18 cellular contexts compared by ENCODE assay signal in the genomic region with DNA sequence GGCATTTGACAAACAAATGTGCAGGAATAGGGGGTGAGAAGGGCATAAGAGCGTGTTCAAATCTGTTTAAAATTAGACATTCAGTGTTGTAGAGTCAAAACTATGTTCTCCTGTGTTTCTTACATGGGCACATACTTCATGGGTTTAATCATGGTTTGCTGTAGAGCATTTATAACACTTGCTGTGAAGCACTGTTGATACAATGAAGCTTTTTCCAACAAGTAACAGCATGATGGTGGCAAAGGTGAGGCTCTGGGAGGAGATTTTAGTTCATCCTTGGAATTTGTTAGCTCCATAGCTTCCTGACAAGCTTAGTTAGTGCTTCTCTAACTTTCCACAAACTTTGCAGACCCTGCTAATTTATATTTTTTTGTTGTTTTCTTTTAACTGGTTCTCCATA.
DNase-seq lines count a peak whose midpoint lies in the region; ATAC-seq, FAIRE-seq and TF ChIP-seq lines count a peak whose summit lies in the region.
"Had no signal": no experiment of that assay in that cellular context is flagged by ENCODE, and none has a peak within 500 bp of the region (broad histone marks: within the 10 kb centered on the region; RNA-seq: fewer than 3 reads in every experiment).

No MANE protein-coding gene starts in this region.

- H3K4me3 ChIP-seq in Panc1 (ENCODE audit: low read depth in 2 of 2, low read length in 2 of 2) (no peak overlapping the region), bronchial epithelial cell (ENCODE audit: low read depth, low read length) (no peak overlapping the region)
- H3K4me3 ChIP-seq: A549 had no signal

- H3K9me3 ChIP-seq in Panc1 (ENCODE audit: control insufficient read depth, insufficient read depth, low read depth, low read length) = no peaks in the 10 kb centered on the region; the same call in 1 of the 2 replicates
- H3K9me3 ChIP-seq: A549, BE2C had no signal

- H3K4me3 Mint-ChIP-seq in osteocyte (ENCODE audit: unreplicated experiment) = no peak overlapping the region
- H3K4me3 Mint-ChIP-seq: CD4-positive, alpha-beta memory T cell; H9 had no signal

- H3K27ac Mint-ChIP-seq in osteocyte (ENCODE audit: unreplicated experiment) = peak overlapping the region; percentile 35
- H3K27ac Mint-ChIP-seq: CD4-positive, alpha-beta memory T cell; H9 had no signal

- ATAC-seq in Panc1 = no peak
- ATAC-seq in esophagus mucosa = peak; percentile 70
- no peak for ATAC-seq in GM18502 (IDR thresholded peaks at IDR 0.05; ENCODE audit: poor library complexity, unreplicated experiment)
- ATAC-seq: A549 had no signal

- peak; percentile 7 for FAIRE-seq in bronchial epithelial cell (lab: Jason Lieb, UNC)
- FAIRE-seq: A549, G401.6, GM12891, GM19239 had no signal

- H3K36me3 ChIP-seq in Panc1 (ENCODE audit: control insufficient read depth, insufficient read depth, low read length) (no peaks in the 10 kb centered on the region), bronchial epithelial cell (ENCODE audit: control insufficient read depth, insufficient read depth, low read length) (no peaks in the 10 kb centered on the region)
- H3K36me3 ChIP-seq: BE2C had no signal

- CTCF ChIA-PET in Panc1 (lab: Charles Lee) = interaction anchor here (0.6 to 0.7 kb wide), 2 partner anchors 91 to 392 kb away, joined by 3 to 4 read pairs; no protein-coding TSS in a partner anchor

- TF ChIP-seq CTCF in Panc1 (IDR thresholded peaks at IDR 0.05) = no peak
- no peak for TF ChIP-seq CTCF in bronchial epithelial cell (IDR thresholded peaks at IDR 0.05; ENCODE audit: insufficient read depth, low read length, severe bottlenecking)
- no peak for TF ChIP-seq CTCF in osteocyte (IDR thresholded peaks at IDR 0.05)

- POLR2A ChIA-PET in Panc1 (lab: Charles Lee) = no interaction called here

- no peak for DNase-seq in Panc1 (ENCODE audit: low read depth, low spot score)
- DNase-seq in bronchial epithelial cell (ENCODE audit: low read depth) = peak; percentile 91
- DNase-seq in osteocyte (ENCODE audit: extremely low spot score, unreplicated experiment) = no peak
- no peak for DNase-seq in NCI-H2029 treated with DMSO at 0.1 percent for 48 hours (lab: John Stamatoyannopoulos, UW)
- DNase-seq in stimulated activated CD4-positive, alpha-beta T cell treated with anti-CD3 and anti-CD28 coated beads, Interleukin-12 subunit alpha, Interleukin-12 subunit beta, amount 100 ng/mL, for 4 hours = no peak
- DNase-seq: BE2C; CD4-positive, alpha-beta memory T cell; DMS79; EL; GOT3; H9 had no signal

- intact Hi-C loops in Panc1 (cut with micrococcal nuclease; ENCODE audit: unreplicated experiment) = no loop called here

- H3K4me1 ChIP-seq in Panc1 (ENCODE audit: control insufficient read depth, insufficient read depth, low read length) = peaks cover 18% of the 10 kb centered on the region
- H3K4me1 ChIP-seq: BE2C had no signal

- H3K4me1 Mint-ChIP-seq in osteocyte (ENCODE audit: unreplicated experiment) = peaks cover 26% of the 10 kb centered on the region
- H3K4me1 Mint-ChIP-seq: CD4-positive, alpha-beta memory T cell had no signal

- H3K36me3 Mint-ChIP-seq in osteocyte (ENCODE audit: unreplicated experiment) = no peaks in the 10 kb centered on the region
- H3K36me3 Mint-ChIP-seq: CD4-positive, alpha-beta memory T cell had no signal

- in situ Hi-C loops in Panc1 (cut with HindIII; ENCODE audit: low pct_unique_long_range_greater_than_20kb, low sequenced_read_pairs) = no loop called here

- BruUV-seq in Panc1 (replicated peaks; lab: Mats Ljungman, UMichigan) = no TSS peak

- H3K9me3 Mint-ChIP-seq in osteocyte (ENCODE audit: unreplicated experiment) = peaks cover 6% of the 10 kb centered on the region

- H3K27me3 ChIP-seq in Panc1 (ENCODE audit: control insufficient read depth, insufficient read depth, low read length) (no peaks in the 10 kb centered on the region), bronchial epithelial cell (ENCODE audit: control insufficient read depth, insufficient read depth, low read length) (no peaks in the 10 kb centered on the region)
- H3K27me3 ChIP-seq: BE2C had no signal

- H3K27ac ChIP-seq in Panc1 (ENCODE audit: low read length) = peak overlapping the region; percentile 0; the same call in 1 of the 2 replicates
- H3K27ac ChIP-seq: A549, C4-2B had no signal

- H3K27me3 Mint-ChIP-seq in osteocyte (ENCODE audit: unreplicated experiment) = no peaks in the 10 kb centered on the region
- H3K27me3 Mint-ChIP-seq: CD4-positive, alpha-beta memory T cell had no signal
